ENCODE assay signal across 26 cellular contexts in the genomic region with DNA sequence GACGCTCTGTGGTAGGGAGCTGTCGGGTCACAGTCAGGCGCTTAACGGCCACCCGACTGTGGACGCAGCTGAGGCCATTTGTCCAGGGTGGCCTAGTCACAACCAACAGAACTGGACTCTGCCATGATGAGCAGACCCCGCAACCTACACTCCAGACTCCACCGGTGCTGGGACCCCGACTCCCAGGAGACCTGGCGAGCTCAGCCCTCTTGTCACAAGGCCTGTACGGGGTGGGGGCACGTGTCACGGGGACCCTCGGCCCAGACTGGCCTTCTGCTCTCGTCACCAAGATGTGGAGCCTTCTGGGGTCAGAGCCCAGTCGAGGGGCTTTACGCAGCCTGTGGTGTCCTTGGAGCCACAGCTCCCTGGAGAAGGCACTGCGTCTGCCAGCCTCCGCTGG.
"Had no signal": no experiment of that assay in that cellular context is flagged by ENCODE, and none has a peak within 500 bp of the region (broad histone marks: within the 10 kb centered on the region; RNA-seq: fewer than 3 reads in every experiment).

No MANE protein-coding gene starts in this region.

- H3K27me3 Mint-ChIP-seq: effector memory CD8-positive, alpha-beta T cell; stimulated activated naive CD8-positive, alpha-beta T cell treated with anti-CD3 and anti-CD28 coated beads, Interleukin-15, Interleukin-2, amounts not matched to agents 100 ng/mL and 50 ng/mL, for 24 hours had no signal

- H3K4me3 Mint-ChIP-seq: natural killer cell; stimulated activated effector memory CD8-positive, alpha-beta T cell treated with anti-CD3 and anti-CD28 coated beads, Interleukin-12 subunit alpha, Interleukin-12 subunit beta, amount 100 ng/mL, for 72 hours; stimulated activated naive CD8-positive, alpha-beta T cell treated with anti-CD3 and anti-CD28 coated beads, Interleukin-15, Interleukin-2, amounts not matched to agents 100 ng/mL and 50 ng/mL, for 24 hours had no signal

- H3K36me3 ChIP-seq: pancreas, right lobe of liver, transverse colon, upper lobe of right lung had no signal

- H3K27me3 ChIP-seq: esophagus squamous epithelium, neutrophil, pancreas, right lobe of liver, transverse colon, upper lobe of right lung, vagina had no signal

- H3K4me1 ChIP-seq: pancreas, right lobe of liver, upper lobe of right lung had no signal

- H3K27ac Mint-ChIP-seq: natural killer cell; stimulated activated effector memory CD8-positive, alpha-beta T cell treated with anti-CD3 and anti-CD28 coated beads, Interleukin-12 subunit alpha, Interleukin-12 subunit beta, amount 100 ng/mL, for 72 hours had no signal

- H3K36me3 Mint-ChIP-seq: natural killer cell had no signal

- ATAC-seq: effector memory CD8-positive, alpha-beta T cell; left ventricle myocardium superior; lower lobe of right lung; pancreas; right lobe of liver; stimulated activated effector memory CD8-positive, alpha-beta T cell treated with anti-CD3 and anti-CD28 coated beads, Interleukin-12 subunit alpha, Interleukin-12 subunit beta, amount 100 ng/mL, for 72 hours; upper lobe of right lung had no signal

- H3K9me3 Mint-ChIP-seq: effector memory CD8-positive, alpha-beta T cell; immature natural killer cell; natural killer cell; stimulated activated effector memory CD8-positive, alpha-beta T cell treated with anti-CD3 and anti-CD28 coated beads, Interleukin-12 subunit alpha, Interleukin-12 subunit beta, amount 100 ng/mL, for 72 hours; stimulated activated naive CD8-positive, alpha-beta T cell treated with anti-CD3 and anti-CD28 coated beads, Interleukin-15, Interleukin-2, amounts not matched to agents 100 ng/mL and 50 ng/mL, for 24 hours had no signal

- FAIRE-seq: endometrium, frontal cortex, pancreas, small intestine had no signal

- H3K9me3 ChIP-seq: esophagus squamous epithelium, lower lobe of right lung, neutrophil, pancreas, right lobe of liver, transverse colon, upper lobe of right lung, vagina had no signal

- DNase-seq: dermis blood vessel endothelial cell; effector memory CD8-positive, alpha-beta T cell; erythroblast; esophagus squamous epithelium; hypothalamus; immature natural killer cell; islet precursor cell; lower lobe of right lung; natural killer cell; retina; right lobe of liver; small intestine; stimulated activated CD4-positive, alpha-beta T cell treated with anti-CD3 and anti-CD28 coated beads, Interleukin-12 subunit alpha, Interleukin-12 subunit beta, amount 100 ng/mL, for 4 hours; stimulated activated CD4-positive, alpha-beta T cell treated with anti-CD3 and anti-CD28 coated beads, Interleukin-1b, Interleukin-23, amount 100 ng/mL, for 48 hours; stimulated activated CD4-positive, alpha-beta T cell treated with anti-CD3 and anti-CD28 coated beads, Interleukin-4, amount 100 ng/mL, for 1 hour; transverse colon; upper lobe of right lung had no signal

- H3K4me3 ChIP-seq: coronary artery, esophagus squamous epithelium, lower lobe of right lung, pancreas, right lobe of liver, transverse colon, upper lobe of right lung, vagina had no signal

- H3K27ac ChIP-seq: coronary artery, esophagus squamous epithelium, lower lobe of right lung, neutrophil, pancreas, right lobe of liver, transverse colon, upper lobe of right lung, vagina had no signal
